In the genomic region with DNA sequence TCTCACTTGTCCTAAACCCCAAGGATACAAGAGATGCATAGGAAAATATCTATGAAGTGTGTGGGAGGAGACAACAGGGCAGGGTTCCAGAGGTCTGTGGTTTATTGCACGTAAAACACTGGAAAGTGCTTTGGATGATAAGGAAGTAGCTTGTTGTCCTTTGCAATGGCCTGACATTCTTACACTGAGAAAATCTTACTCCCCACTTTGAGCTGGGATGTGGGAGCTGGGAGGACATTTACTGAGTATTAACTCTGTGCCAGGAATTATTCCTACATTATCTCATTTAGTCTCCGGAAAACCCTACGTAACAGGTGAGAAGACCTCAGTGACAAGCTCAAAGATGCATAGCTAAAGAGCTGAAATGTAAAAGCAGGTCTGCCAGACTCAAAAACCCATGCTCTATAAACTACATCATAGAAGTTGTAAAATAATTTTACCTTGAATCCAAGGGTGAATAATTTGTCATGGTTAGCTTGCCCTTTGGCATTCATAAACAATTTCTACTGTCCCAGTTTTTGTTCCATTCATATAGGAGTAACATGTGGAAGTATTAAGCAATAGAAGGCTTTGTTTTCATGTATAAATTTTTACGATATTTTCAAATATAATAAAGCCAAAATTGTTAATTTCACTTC, we compare ENCODE assay signal across 15 cellular contexts. TPM values are rescaled to one million over a fixed set of nuclear protein-coding genes. Genes with fewer than 3 reads are reported as not detected.
DNase-seq lines count a peak whose midpoint lies in the region; ATAC-seq, FAIRE-seq and TF ChIP-seq lines count a peak whose summit lies in the region.
"Had no signal": no experiment of that assay in that cellular context is flagged by ENCODE, and none has a peak within 500 bp of the region (broad histone marks: within the 10 kb centered on the region; RNA-seq: fewer than 3 reads in every experiment).

No MANE protein-coding gene starts in this region.

- H4K20me1 ChIP-seq in astrocyte (ENCODE audit: insufficient read depth, low read length) = no peaks in the 10 kb centered on the region

- no peak for TF ChIP-seq POLR2A in heart left ventricle (IDR thresholded peaks at IDR 0.05)

- ATAC-seq in left colon = peak; percentile 97
- ATAC-seq in heart left ventricle = no peak
- ATAC-seq: sciatic nerve had no signal

- intact Hi-C loops in left colon (cut with DNase I, micrococcal nuclease) (no loop called here), heart left ventricle (cut with DNase I) (no loop called here)

- H3K27ac Mint-ChIP-seq in astrocyte (ENCODE audit: unreplicated experiment) = no peak overlapping the region
- H3K27ac Mint-ChIP-seq: activated CD4-positive, alpha-beta T cell treated with anti-CD3 and anti-CD28 coated beads, Interleukin-2, amount 10 ng/mL, durations not matched to agents 24 days and 14 days; IgD-negative memory B cell had no signal

- TF ChIP-seq CTCF in LNCaP clone FGC (IDR thresholded peaks at IDR 0.05; ENCODE audit: control insufficient read depth, extremely low read depth, insufficient read depth) = no peak
- TF ChIP-seq CTCF in astrocyte (IDR thresholded peaks at IDR 0.05; ENCODE audit: insufficient read depth, low read depth, low read length) = no peak
- TF ChIP-seq CTCF in heart left ventricle (IDR thresholded peaks at IDR 0.05) = no peak

- H3K9ac ChIP-seq in astrocyte (ENCODE audit: low read length) = no peak overlapping the region

- H3K27me3 Mint-ChIP-seq in astrocyte (ENCODE audit: low read depth, unreplicated experiment) = no peaks in the 10 kb centered on the region
- H3K27me3 Mint-ChIP-seq: activated CD4-positive, alpha-beta T cell treated with anti-CD3 and anti-CD28 coated beads, Interleukin-2, amount 10 ng/mL, durations not matched to agents 24 days and 14 days; IgD-negative memory B cell had no signal

- WGBS in heart left ventricle, 4 donors = 70 to 79% (median 74%) methylated on average over 4 of the region's 4 CpGs

- peaks cover 9% of the 10 kb centered on the region for H3K4me1 Mint-ChIP-seq in astrocyte (ENCODE audit: low read depth, unreplicated experiment)
- H3K4me1 Mint-ChIP-seq: activated CD4-positive, alpha-beta T cell treated with anti-CD3 and anti-CD28 coated beads, Interleukin-2, amount 10 ng/mL, durations not matched to agents 24 days and 14 days; IgD-negative memory B cell had no signal

- no peaks in the 10 kb centered on the region for H3K9me3 Mint-ChIP-seq in astrocyte (ENCODE audit: unreplicated experiment)

- no peak for FAIRE-seq in astrocyte (lab: Jason Lieb, UNC)

- DNase-seq in EH (ENCODE audit: low read depth) = peak; percentile 61
- DNase-seq in LNCaP clone FGC (ENCODE audit: low read depth) = peak; percentile 78
- peak; percentile 87 for DNase-seq in astrocyte (ENCODE audit: low read depth)
- peak; percentile 64 to 65 for DNase-seq in left colon
- no peak for DNase-seq in islet precursor cell
- no peak for DNase-seq in HK-2 (ENCODE audit: unreplicated experiment)
- DNase-seq in heart left ventricle = no peak
- DNase-seq in NCI-H2227 treated with DMSO at 0.1 percent for 48 hours (lab: John Stamatoyannopoulos, UW) = no peak
- DNase-seq: activated CD4-positive, alpha-beta T cell treated with anti-CD3 and anti-CD28 coated beads, Interleukin-2, amount 10 ng/mL, durations not matched to agents 24 days and 14 days; activated naive CD4-positive, alpha-beta T cell; Calu3; occipital lobe had no signal

- H3K79me2 ChIP-seq in astrocyte (ENCODE audit: insufficient read depth, low read length) = no peaks in the 10 kb centered on the region

- H3K9me3 ChIP-seq in astrocyte (ENCODE audit: insufficient read depth, low read depth, low read length) (no peaks in the 10 kb centered on the region), heart left ventricle (no peaks in the 10 kb centered on the region)
- H3K9me3 ChIP-seq: SJSA1 had no signal

- no peak overlapping the region for H3K4me3 Mint-ChIP-seq in astrocyte (ENCODE audit: unreplicated experiment)
- H3K4me3 Mint-ChIP-seq: activated CD4-positive, alpha-beta T cell treated with anti-CD3 and anti-CD28 coated beads, Interleukin-2, amount 10 ng/mL, durations not matched to agents 24 days and 14 days; IgD-negative memory B cell had no signal

- H3K36me3 ChIP-seq in astrocyte (ENCODE audit: insufficient read depth, low read length) = no peaks in the 10 kb centered on the region
- H3K36me3 ChIP-seq in heart left ventricle = no peaks in the 10 kb centered on the region
- H3K36me3 ChIP-seq: SJSA1 had no signal

- H2AFZ ChIP-seq in astrocyte (ENCODE audit: low read depth, low read length) = no peak overlapping the region

- H3K4me1 ChIP-seq in astrocyte (ENCODE audit: insufficient read depth, low read length) = peaks cover 4% of the 10 kb centered on the region
- H3K4me1 ChIP-seq in heart left ventricle = no peaks in the 10 kb centered on the region
- H3K4me1 ChIP-seq: SJSA1 had no signal

- H3K27me3 ChIP-seq in astrocyte (ENCODE audit: insufficient read depth, low read length) (no peaks in the 10 kb centered on the region), heart left ventricle (no peaks in the 10 kb centered on the region)
- H3K27me3 ChIP-seq: SJSA1 had no signal

- H3K36me3 Mint-ChIP-seq in astrocyte (ENCODE audit: low read depth, unreplicated experiment) = no peaks in the 10 kb centered on the region

- H3K4me3 ChIP-seq in LNCaP clone FGC (ENCODE audit: low read depth, low read length) (peak overlapping the region; percentile 16; the same call in 1 of the 2 replicates), astrocyte (ENCODE audit: insufficient read depth, low read depth, low read length) (no peak overlapping the region), heart left ventricle (no peak overlapping the region)
- H3K4me3 ChIP-seq: SJSA1 had no signal

- H3K27ac ChIP-seq in astrocyte (ENCODE audit: low read depth, low read length) (no peak overlapping the region), heart left ventricle (no peak overlapping the region)
- H3K27ac ChIP-seq: SJSA1 had no signal

- no peak overlapping the region for H3K4me2 ChIP-seq in astrocyte (ENCODE audit: low read length)

RNA-seq across cellular contexts. Expression of gene GALNT3, which starts 9.2 kb away (rescaled TPM):
- total RNA-seq in astrocyte (16.4 and 19.9 TPM in 2 replicates), left colon (10 to 100 TPM; 88.6 to 96.3 TPM), heart left ventricle (1 to 10 TPM in 1 of 9 donors, under 1 TPM in 4, not detected in 4; 0.10 to 1.2 (median 0.16) TPM)
- polyA plus RNA-seq in heart left ventricle = under 1 TPM; 0.08 to 0.19 TPM

Comparison
In these comparisons a context has a peak if more than half of its experiments do, and no peak if none do; other contexts are left out.
1. DNase-seq: peak in EH (single experiment), LNCaP clone FGC (single experiment), astrocyte (single experiment) and left colon (2 of 2); none in islet precursor cell (single experiment), HK-2 (single experiment), heart left ventricle (0 of 5) and NCI-H2227 treated with DMSO at 0.1 percent for 48 hours (single experiment).